Comparison of ENCODE assay signal across 2 cellular contexts in genomic region chr17:19763991-19764390, GRCh38. TPM values are rescaled to one million over a fixed set of nuclear protein-coding genes. Genes with fewer than 3 reads are reported as not detected.
"Had no signal": no experiment of that assay in that cellular context is flagged by ENCODE, and none has a peak within 500 bp of the region (broad histone marks: within the 10 kb centered on the region; RNA-seq: fewer than 3 reads in every experiment).

No MANE protein-coding gene starts in this region.

RNA-seq across cellular contexts. Expression of gene ALDH3A1, which starts 15.9 kb away (rescaled TPM):
- total RNA-seq: G401, GM12878 had no signal

RNA-seq across cellular contexts. Expression of gene SLC47A2, which starts 47.6 kb away (rescaled TPM):
- total RNA-seq: G401, GM12878 had no signal
